30 cellular contexts compared by ENCODE assay signal in the genomic region with DNA sequence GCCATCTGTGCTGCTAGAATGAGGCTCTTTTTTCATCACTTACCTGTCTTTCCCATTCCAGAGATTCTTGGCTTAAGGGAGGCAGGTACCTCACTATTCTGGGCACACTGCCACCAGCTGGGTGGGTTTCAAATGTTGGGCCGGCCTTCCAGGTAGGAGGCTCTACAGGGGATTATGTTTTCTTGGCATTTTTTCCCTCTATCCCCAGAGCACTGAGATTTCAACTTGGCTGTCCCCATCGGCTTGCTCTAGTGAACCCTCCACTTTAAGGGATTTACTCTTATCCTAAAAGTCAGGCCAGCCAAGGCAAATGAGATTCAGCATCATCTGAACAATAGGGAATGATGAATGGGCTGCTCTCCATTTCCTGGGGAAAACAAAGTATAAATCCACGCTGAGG.
"Had no signal": no experiment of that assay in that cellular context is flagged by ENCODE, and none has a peak within 500 bp of the region (broad histone marks: within the 10 kb centered on the region; RNA-seq: fewer than 3 reads in every experiment).

No MANE protein-coding gene starts in this region.

- H3K27ac ChIP-seq: adrenal gland, body of pancreas, breast epithelium, cardiac muscle cell, esophagus muscularis mucosa, foreskin keratinocyte, gastrocnemius medialis, heart right ventricle had no signal

- H3K4me1 Mint-ChIP-seq: activated CD4-positive, alpha-beta T cell treated with anti-CD3 and anti-CD28 coated beads for 36 hours; activated CD4-positive, alpha-beta T cell treated with anti-CD3 and anti-CD28 coated beads, Interleukin-2, amount 10 ng/mL, durations not matched to agents 24 days and 14 days; activated CD8-positive, alpha-beta memory T cell treated with anti-CD3 and anti-CD28 coated beads, Interleukin-2, amount 10 ng/mL, durations not matched to agents 7 days and 5 days; activated naive CD4-positive, alpha-beta T cell treated with anti-CD3 and anti-CD28 coated beads, Interleukin-2, amount 50 U/mL, for 24 hours; activated naive CD8-positive, alpha-beta T cell treated with anti-CD3 and anti-CD28 coated beads for 36 hours; activated naive CD8-positive, alpha-beta T cell treated with anti-CD3 and anti-CD28 coated beads, Interleukin-2, amount 50 U/mL, for 24 hours had no signal

- H3K9me3 Mint-ChIP-seq: activated CD4-positive, alpha-beta memory T cell treated with anti-CD3 and anti-CD28 coated beads for 36 hours; activated CD4-positive, alpha-beta T cell treated with anti-CD3 and anti-CD28 coated beads, Interleukin-2, amount 10 ng/mL, durations not matched to agents 24 days and 14 days; activated naive CD4-positive, alpha-beta T cell treated with anti-CD3 and anti-CD28 coated beads for 36 hours; activated naive CD4-positive, alpha-beta T cell treated with anti-CD3 and anti-CD28 coated beads, Interleukin-2, amount 50 U/mL, for 24 hours; activated naive CD8-positive, alpha-beta T cell treated with anti-CD3 and anti-CD28 coated beads for 36 hours; activated naive CD8-positive, alpha-beta T cell treated with anti-CD3 and anti-CD28 coated beads, Interleukin-2, amount 50 U/mL, for 24 hours; activated T-helper 1 cell treated with anti-CD3 and anti-CD28 coated beads, Interleukin-12 subunit alpha, Interleukin-12 subunit beta, Interleukin-2, Interleukin-4 antibody, amounts not matched to agents 30 ng/mL and 10 ng/mL and 1 ng/mL, durations not matched to agents 14 hours and 24 hours and 36 hours; activated T-helper 2 cell treated with anti-CD3 and anti-CD28 coated beads, Interferon-gamma antibody, Interleukin-2, Interleukin-4, amounts not matched to agents 10 μg/mL and 5 μg/mL and 100 μg/mL, durations not matched to agents 14 hours and 24 hours and 36 hours had no signal

- H3K36me3 Mint-ChIP-seq: activated CD4-positive, alpha-beta memory T cell treated with anti-CD3 and anti-CD28 coated beads for 36 hours; activated CD8-positive, alpha-beta memory T cell treated with anti-CD3 and anti-CD28 coated beads, Interleukin-2, amount 10 ng/mL, durations not matched to agents 7 days and 5 days; activated naive CD4-positive, alpha-beta T cell treated with anti-CD3 and anti-CD28 coated beads, Interleukin-2, amount 50 U/mL, for 24 hours; activated naive CD8-positive, alpha-beta T cell treated with anti-CD3 and anti-CD28 coated beads for 36 hours had no signal

- H3K4me3 ChIP-seq: adrenal gland, body of pancreas, breast epithelium, cardiac muscle cell, esophagus muscularis mucosa, gastrocnemius medialis, heart right ventricle had no signal

- H3K27me3 Mint-ChIP-seq: activated CD4-positive, alpha-beta T cell treated with anti-CD3 and anti-CD28 coated beads, Interleukin-2, amount 10 ng/mL, durations not matched to agents 24 days and 14 days; activated CD8-positive, alpha-beta memory T cell treated with anti-CD3 and anti-CD28 coated beads, Interleukin-2, amount 10 ng/mL, durations not matched to agents 7 days and 5 days had no signal

- ATAC-seq: activated CD4-positive, alpha-beta T cell treated with anti-CD3 and anti-CD28 coated beads for 36 hours; activated CD8-positive, alpha-beta memory T cell treated with anti-CD3 and anti-CD28 coated beads, Interleukin-2, amount 10 ng/mL, durations not matched to agents 7 days and 5 days; activated CD8-positive, alpha-beta T cell treated with anti-CD3 and anti-CD28 coated beads, Interleukin-2, amount 10 ng/mL, durations not matched to agents 7 days and 5 days; activated naive CD8-positive, alpha-beta T cell treated with anti-CD3 and anti-CD28 coated beads, Interleukin-2, amount 50 U/mL, for 24 hours; body of pancreas; foreskin keratinocyte; gastrocnemius medialis; heart right ventricle had no signal

- H3K4me3 Mint-ChIP-seq: activated CD4-positive, alpha-beta memory T cell treated with anti-CD3 and anti-CD28 coated beads for 36 hours; activated CD4-positive, alpha-beta T cell treated with anti-CD3 and anti-CD28 coated beads for 36 hours; activated CD4-positive, alpha-beta T cell treated with anti-CD3 and anti-CD28 coated beads, Interleukin-2, amount 10 ng/mL, durations not matched to agents 24 days and 14 days; activated CD8-positive, alpha-beta memory T cell treated with anti-CD3 and anti-CD28 coated beads, Interleukin-2, amount 10 ng/mL, durations not matched to agents 7 days and 5 days; activated CD8-positive, alpha-beta T cell treated with anti-CD3 and anti-CD28 coated beads, Interleukin-2, amount 10 ng/mL, durations not matched to agents 7 days and 5 days; activated naive CD4-positive, alpha-beta T cell treated with anti-CD3 and anti-CD28 coated beads for 36 hours; activated naive CD4-positive, alpha-beta T cell treated with anti-CD3 and anti-CD28 coated beads, Interleukin-2, amount 50 U/mL, for 24 hours; activated naive CD8-positive, alpha-beta T cell treated with anti-CD3 and anti-CD28 coated beads for 36 hours; activated naive CD8-positive, alpha-beta T cell treated with anti-CD3 and anti-CD28 coated beads, Interleukin-2, amount 50 U/mL, for 24 hours; activated T-helper 1 cell treated with anti-CD3 and anti-CD28 coated beads, Interleukin-12 subunit alpha, Interleukin-12 subunit beta, Interleukin-2, Interleukin-4 antibody, amounts not matched to agents 30 ng/mL and 10 ng/mL and 1 ng/mL, durations not matched to agents 14 hours and 24 hours and 36 hours had no signal

- H3K9me3 ChIP-seq: adrenal gland, body of pancreas, breast epithelium, esophagus muscularis mucosa, gastrocnemius medialis, heart right ventricle had no signal

- H3K27me3 ChIP-seq: adrenal gland, body of pancreas, breast epithelium, cardiac muscle cell, esophagus muscularis mucosa, foreskin keratinocyte, gastrocnemius medialis, heart right ventricle had no signal

- H3K27ac Mint-ChIP-seq: activated CD4-positive, alpha-beta memory T cell treated with anti-CD3 and anti-CD28 coated beads for 36 hours; activated CD4-positive, alpha-beta T cell treated with anti-CD3 and anti-CD28 coated beads for 36 hours; activated CD4-positive, alpha-beta T cell treated with anti-CD3 and anti-CD28 coated beads, Interleukin-2, amount 10 ng/mL, durations not matched to agents 24 days and 14 days; activated CD8-positive, alpha-beta memory T cell treated with anti-CD3 and anti-CD28 coated beads, Interleukin-2, amount 10 ng/mL, durations not matched to agents 7 days and 5 days; activated CD8-positive, alpha-beta T cell treated with anti-CD3 and anti-CD28 coated beads, Interleukin-2, amount 10 ng/mL, durations not matched to agents 7 days and 5 days; activated naive CD4-positive, alpha-beta T cell treated with anti-CD3 and anti-CD28 coated beads for 36 hours; activated naive CD4-positive, alpha-beta T cell treated with anti-CD3 and anti-CD28 coated beads, Interleukin-2, amount 50 U/mL, for 24 hours; activated naive CD8-positive, alpha-beta T cell treated with anti-CD3 and anti-CD28 coated beads for 36 hours; activated naive CD8-positive, alpha-beta T cell treated with anti-CD3 and anti-CD28 coated beads, Interleukin-2, amount 50 U/mL, for 24 hours; activated T-helper 1 cell treated with anti-CD3 and anti-CD28 coated beads, Interleukin-12 subunit alpha, Interleukin-12 subunit beta, Interleukin-2, Interleukin-4 antibody, amounts not matched to agents 30 ng/mL and 10 ng/mL and 1 ng/mL, durations not matched to agents 14 hours and 24 hours and 36 hours; activated T-helper 2 cell treated with anti-CD3 and anti-CD28 coated beads, Interferon-gamma antibody, Interleukin-2, Interleukin-4, amounts not matched to agents 10 μg/mL and 5 μg/mL and 100 μg/mL, durations not matched to agents 14 hours and 24 hours and 36 hours had no signal

- H3K4me1 ChIP-seq: adrenal gland, body of pancreas, breast epithelium, esophagus muscularis mucosa, foreskin keratinocyte, gastrocnemius medialis, heart right ventricle had no signal

- H3K36me3 ChIP-seq: adrenal gland, breast epithelium, cardiac muscle cell, esophagus muscularis mucosa, gastrocnemius medialis, heart right ventricle had no signal

- DNase-seq: activated CD4-positive, alpha-beta memory T cell treated with anti-CD3 and anti-CD28 coated beads for 36 hours; activated CD4-positive, alpha-beta T cell treated with anti-CD3 and anti-CD28 coated beads for 36 hours; activated CD4-positive, alpha-beta T cell treated with anti-CD3 and anti-CD28 coated beads, Interleukin-2, amount 10 ng/mL, durations not matched to agents 24 days and 14 days; activated CD4-positive, CD25-positive, alpha-beta regulatory T cell; activated CD4-positive, CD25-positive, alpha-beta regulatory T cell treated with anti-CD3 and anti-CD28 coated beads, Interleukin-2, amount 50 U/mL, for 72 hours; activated CD8-positive, alpha-beta memory T cell treated with anti-CD3 and anti-CD28 coated beads, Interleukin-2, amount 10 ng/mL, durations not matched to agents 7 days and 5 days; activated CD8-positive, alpha-beta memory T cell treated with anti-CD3 and anti-CD28 coated beads, Interleukin-2, amount 50 U/mL, for 4 hours; activated CD8-positive, alpha-beta T cell treated with anti-CD3 and anti-CD28 coated beads, Interleukin-2, amount 10 ng/mL, durations not matched to agents 7 days and 5 days; activated effector memory CD4-positive, alpha-beta T cell treated with anti-CD3 and anti-CD28 coated beads, Interleukin-2, amount 50 U/mL, for 16 hours; activated naive CD4-positive, alpha-beta T cell treated with anti-CD3 and anti-CD28 coated beads for 36 hours; activated naive CD8-positive, alpha-beta T cell treated with anti-CD3 and anti-CD28 coated beads for 36 hours; activated naive CD8-positive, alpha-beta T cell treated with anti-CD3 and anti-CD28 coated beads, Interleukin-2, amount 50 U/mL, for 24 hours; activated T-cell treated with anti-CD3 and anti-CD28 coated beads, Interleukin-2, amount 50 U/mL, for 1 hour; activated T-cell treated with anti-CD3 and anti-CD28 coated beads, Interleukin-2, amount 50 U/mL, for 48 hours; adrenal gland; amygdala; aorta; body of pancreas; central memory CD4-positive, alpha-beta T cell; effector CD8-positive, alpha-beta T cell; foreskin keratinocyte; gastrocnemius medialis; heart right ventricle; T-helper 2 cell had no signal
